Comparison of ENCODE assay signal across 1 cellular context in the genomic region with DNA sequence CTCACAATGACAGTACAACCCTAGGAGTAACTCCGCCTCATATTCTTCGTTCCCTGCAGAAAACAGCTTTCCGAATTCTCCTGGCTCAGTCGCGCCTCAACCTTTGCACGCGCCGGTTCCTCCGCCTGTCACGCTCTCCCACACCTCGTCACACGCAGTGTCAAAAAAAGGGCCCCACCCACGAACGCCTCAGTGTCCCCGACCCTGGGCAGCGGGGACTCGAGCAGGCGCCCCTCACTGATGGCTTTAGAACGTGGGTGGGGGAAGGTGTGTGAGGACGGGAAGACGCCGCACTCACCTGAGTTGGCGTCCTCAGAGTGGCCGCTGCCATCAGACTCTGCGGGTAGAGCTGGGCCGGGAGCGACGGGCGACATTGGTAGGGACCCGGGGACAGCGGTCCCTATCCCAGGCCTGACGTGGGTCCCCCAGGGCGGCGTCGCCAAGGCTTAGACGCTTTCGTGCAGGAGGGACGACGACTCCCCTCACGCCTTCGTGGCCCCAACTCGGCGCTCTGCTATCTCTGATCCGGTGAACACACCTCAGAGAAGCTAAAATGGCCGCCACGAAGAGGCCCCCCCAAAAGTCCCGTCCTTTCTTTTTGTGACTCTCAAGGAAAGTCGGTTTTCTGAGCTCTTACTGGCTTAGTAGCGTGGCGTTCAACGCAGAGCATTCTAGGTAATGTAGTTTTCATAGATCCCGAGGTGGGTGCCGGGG.
A peak's percentile ranks its signal among the peaks of the same experiment; 100 is the strongest.
TF ChIP-seq lines count a peak whose summit lies in the region.

A gene (minus strand): TSS at position 564 of the 714 bp plus-strand sequence. CDS start 233 bp downstream, at position 331.

TF ChIP-seq in WTC11, 78 proteins besides CTCF, POLR2A, EP300 and RAD21 (continued from another document and continues in another):
- TF ChIP-seq, protein P1, sequence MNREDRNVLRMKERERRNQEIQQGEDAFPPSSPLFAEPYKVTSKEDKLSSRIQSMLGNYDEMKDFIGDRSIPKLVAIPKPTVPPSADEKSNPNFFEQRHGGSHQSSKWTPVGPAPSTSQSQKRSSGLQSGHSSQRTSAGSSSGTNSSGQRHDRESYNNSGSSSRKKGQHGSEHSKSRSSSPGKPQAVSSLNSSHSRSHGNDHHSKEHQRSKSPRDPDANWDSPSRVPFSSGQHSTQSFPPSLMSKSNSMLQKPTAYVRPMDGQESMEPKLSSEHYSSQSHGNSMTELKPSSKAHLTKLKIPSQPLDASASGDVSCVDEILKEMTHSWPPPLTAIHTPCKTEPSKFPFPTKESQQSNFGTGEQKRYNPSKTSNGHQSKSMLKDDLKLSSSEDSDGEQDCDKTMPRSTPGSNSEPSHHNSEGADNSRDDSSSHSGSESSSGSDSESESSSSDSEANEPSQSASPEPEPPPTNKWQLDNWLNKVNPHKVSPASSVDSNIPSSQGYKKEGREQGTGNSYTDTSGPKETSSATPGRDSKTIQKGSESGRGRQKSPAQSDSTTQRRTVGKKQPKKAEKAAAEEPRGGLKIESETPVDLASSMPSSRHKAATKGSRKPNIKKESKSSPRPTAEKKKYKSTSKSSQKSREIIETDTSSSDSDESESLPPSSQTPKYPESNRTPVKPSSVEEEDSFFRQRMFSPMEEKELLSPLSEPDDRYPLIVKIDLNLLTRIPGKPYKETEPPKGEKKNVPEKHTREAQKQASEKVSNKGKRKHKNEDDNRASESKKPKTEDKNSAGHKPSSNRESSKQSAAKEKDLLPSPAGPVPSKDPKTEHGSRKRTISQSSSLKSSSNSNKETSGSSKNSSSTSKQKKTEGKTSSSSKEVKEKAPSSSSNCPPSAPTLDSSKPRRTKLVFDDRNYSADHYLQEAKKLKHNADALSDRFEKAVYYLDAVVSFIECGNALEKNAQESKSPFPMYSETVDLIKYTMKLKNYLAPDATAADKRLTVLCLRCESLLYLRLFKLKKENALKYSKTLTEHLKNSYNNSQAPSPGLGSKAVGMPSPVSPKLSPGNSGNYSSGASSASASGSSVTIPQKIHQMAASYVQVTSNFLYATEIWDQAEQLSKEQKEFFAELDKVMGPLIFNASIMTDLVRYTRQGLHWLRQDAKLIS (CRISPR knock-in tag; IDR thresholded peaks at IDR 0.05; ENCODE audit: borderline replicate concordance): no peak
- TF ChIP-seq NR1H2 (CRISPR knock-in tag; IDR thresholded peaks at IDR 0.05) (no peak), SOX15 (CRISPR knock-in tag; IDR thresholded peaks at IDR 0.05) (no peak), TEAD1 (CRISPR knock-in tag; IDR thresholded peaks at IDR 0.05) (no peak), ZBTB21 (CRISPR knock-in tag; IDR thresholded peaks at IDR 0.05; ENCODE audit: borderline replicate concordance) (no peak), TEAD4 (CRISPR knock-in tag; IDR thresholded peaks at IDR 0.05) (no peak), ELF4 (CRISPR knock-in tag; IDR thresholded peaks at IDR 0.05; ENCODE audit: low read depth) (no peak), NFE2L1 (CRISPR knock-in tag; IDR thresholded peaks at IDR 0.05) (no peak), CBFB (CRISPR knock-in tag; IDR thresholded peaks at IDR 0.05; ENCODE audit: low read depth) (no peak), SMAD3 (CRISPR knock-in tag; IDR thresholded peaks at IDR 0.05; ENCODE audit: borderline replicate concordance) (0 out of 2 replicates have a peak, but pooled peaks have one; percentile 9), SP1 (CRISPR knock-in tag; conservative IDR thresholded peaks at IDR 0.05) (no peak), JUN (CRISPR knock-in tag; IDR thresholded peaks at IDR 0.05) (no peak), TCF7 (CRISPR knock-in tag; IDR thresholded peaks at IDR 0.05; ENCODE audit: low read depth) (no peak), NR3C1 (CRISPR knock-in tag; conservative IDR thresholded peaks at IDR 0.05; ENCODE audit: low read depth) (no peak), ESRRA (CRISPR knock-in tag; IDR thresholded peaks at IDR 0.05; ENCODE audit: borderline replicate concordance) (no peak), GRHL2 (CRISPR knock-in tag; IDR thresholded peaks at IDR 0.05; ENCODE audit: insufficient replicate concordance, severe bottlenecking) (no peak), TP53 (CRISPR knock-in tag; IDR thresholded peaks at IDR 0.05) (peak; percentile 42; the same call in 1 of the 2 replicates), FOXP1 (CRISPR knock-in tag; IDR thresholded peaks at IDR 0.05; ENCODE audit: borderline replicate concordance) (no peak), IRF2 (CRISPR knock-in tag; IDR thresholded peaks at IDR 0.05; ENCODE audit: borderline replicate concordance, low read depth) (no peak), MYBL2 (CRISPR knock-in tag; IDR thresholded peaks at IDR 0.05) (0 out of 2 replicates have a peak, but pooled peaks have one; percentile 16), RELA (CRISPR knock-in tag; IDR thresholded peaks at IDR 0.05; ENCODE audit: borderline replicate concordance) (no peak)
- TF ChIP-seq, protein P2, sequence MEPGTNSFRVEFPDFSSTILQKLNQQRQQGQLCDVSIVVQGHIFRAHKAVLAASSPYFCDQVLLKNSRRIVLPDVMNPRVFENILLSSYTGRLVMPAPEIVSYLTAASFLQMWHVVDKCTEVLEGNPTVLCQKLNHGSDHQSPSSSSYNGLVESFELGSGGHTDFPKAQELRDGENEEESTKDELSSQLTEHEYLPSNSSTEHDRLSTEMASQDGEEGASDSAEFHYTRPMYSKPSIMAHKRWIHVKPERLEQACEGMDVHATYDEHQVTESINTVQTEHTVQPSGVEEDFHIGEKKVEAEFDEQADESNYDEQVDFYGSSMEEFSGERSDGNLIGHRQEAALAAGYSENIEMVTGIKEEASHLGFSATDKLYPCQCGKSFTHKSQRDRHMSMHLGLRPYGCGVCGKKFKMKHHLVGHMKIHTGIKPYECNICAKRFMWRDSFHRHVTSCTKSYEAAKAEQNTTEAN (CRISPR knock-in tag; IDR thresholded peaks at IDR 0.05): 0 out of 2 replicates have a peak, but pooled peaks have one; percentile 28
- TF ChIP-seq, protein P3, sequence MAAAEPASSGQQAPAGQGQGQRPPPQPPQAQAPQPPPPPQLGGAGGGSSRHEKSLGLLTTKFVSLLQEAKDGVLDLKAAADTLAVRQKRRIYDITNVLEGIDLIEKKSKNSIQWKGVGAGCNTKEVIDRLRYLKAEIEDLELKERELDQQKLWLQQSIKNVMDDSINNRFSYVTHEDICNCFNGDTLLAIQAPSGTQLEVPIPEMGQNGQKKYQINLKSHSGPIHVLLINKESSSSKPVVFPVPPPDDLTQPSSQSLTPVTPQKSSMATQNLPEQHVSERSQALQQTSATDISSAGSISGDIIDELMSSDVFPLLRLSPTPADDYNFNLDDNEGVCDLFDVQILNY (CRISPR knock-in tag; IDR thresholded peaks at IDR 0.05): no peak
- TF ChIP-seq, protein P4, sequence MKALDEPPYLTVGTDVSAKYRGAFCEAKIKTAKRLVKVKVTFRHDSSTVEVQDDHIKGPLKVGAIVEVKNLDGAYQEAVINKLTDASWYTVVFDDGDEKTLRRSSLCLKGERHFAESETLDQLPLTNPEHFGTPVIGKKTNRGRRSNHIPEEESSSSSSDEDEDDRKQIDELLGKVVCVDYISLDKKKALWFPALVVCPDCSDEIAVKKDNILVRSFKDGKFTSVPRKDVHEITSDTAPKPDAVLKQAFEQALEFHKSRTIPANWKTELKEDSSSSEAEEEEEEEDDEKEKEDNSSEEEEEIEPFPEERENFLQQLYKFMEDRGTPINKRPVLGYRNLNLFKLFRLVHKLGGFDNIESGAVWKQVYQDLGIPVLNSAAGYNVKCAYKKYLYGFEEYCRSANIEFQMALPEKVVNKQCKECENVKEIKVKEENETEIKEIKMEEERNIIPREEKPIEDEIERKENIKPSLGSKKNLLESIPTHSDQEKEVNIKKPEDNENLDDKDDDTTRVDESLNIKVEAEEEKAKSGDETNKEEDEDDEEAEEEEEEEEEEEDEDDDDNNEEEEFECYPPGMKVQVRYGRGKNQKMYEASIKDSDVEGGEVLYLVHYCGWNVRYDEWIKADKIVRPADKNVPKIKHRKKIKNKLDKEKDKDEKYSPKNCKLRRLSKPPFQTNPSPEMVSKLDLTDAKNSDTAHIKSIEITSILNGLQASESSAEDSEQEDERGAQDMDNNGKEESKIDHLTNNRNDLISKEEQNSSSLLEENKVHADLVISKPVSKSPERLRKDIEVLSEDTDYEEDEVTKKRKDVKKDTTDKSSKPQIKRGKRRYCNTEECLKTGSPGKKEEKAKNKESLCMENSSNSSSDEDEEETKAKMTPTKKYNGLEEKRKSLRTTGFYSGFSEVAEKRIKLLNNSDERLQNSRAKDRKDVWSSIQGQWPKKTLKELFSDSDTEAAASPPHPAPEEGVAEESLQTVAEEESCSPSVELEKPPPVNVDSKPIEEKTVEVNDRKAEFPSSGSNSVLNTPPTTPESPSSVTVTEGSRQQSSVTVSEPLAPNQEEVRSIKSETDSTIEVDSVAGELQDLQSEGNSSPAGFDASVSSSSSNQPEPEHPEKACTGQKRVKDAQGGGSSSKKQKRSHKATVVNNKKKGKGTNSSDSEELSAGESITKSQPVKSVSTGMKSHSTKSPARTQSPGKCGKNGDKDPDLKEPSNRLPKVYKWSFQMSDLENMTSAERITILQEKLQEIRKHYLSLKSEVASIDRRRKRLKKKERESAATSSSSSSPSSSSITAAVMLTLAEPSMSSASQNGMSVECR (CRISPR knock-in tag; IDR thresholded peaks at IDR 0.05; ENCODE audit: borderline replicate concordance): peak; percentile 65; the same call in 1 of the 2 replicates
- TF ChIP-seq, protein P5, sequence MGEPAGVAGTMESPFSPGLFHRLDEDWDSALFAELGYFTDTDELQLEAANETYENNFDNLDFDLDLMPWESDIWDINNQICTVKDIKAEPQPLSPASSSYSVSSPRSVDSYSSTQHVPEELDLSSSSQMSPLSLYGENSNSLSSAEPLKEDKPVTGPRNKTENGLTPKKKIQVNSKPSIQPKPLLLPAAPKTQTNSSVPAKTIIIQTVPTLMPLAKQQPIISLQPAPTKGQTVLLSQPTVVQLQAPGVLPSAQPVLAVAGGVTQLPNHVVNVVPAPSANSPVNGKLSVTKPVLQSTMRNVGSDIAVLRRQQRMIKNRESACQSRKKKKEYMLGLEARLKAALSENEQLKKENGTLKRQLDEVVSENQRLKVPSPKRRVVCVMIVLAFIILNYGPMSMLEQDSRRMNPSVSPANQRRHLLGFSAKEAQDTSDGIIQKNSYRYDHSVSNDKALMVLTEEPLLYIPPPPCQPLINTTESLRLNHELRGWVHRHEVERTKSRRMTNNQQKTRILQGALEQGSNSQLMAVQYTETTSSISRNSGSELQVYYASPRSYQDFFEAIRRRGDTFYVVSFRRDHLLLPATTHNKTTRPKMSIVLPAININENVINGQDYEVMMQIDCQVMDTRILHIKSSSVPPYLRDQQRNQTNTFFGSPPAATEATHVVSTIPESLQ (CRISPR knock-in tag; IDR thresholded peaks at IDR 0.05): no peak
- TF ChIP-seq, protein P6, sequence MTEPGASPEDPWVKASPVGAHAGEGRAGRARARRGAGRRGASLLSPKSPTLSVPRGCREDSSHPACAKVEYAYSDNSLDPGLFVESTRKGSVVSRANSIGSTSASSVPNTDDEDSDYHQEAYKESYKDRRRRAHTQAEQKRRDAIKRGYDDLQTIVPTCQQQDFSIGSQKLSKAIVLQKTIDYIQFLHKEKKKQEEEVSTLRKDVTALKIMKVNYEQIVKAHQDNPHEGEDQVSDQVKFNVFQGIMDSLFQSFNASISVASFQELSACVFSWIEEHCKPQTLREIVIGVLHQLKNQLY (CRISPR knock-in tag; IDR thresholded peaks at IDR 0.05): no peak
- TF ChIP-seq, protein P7, sequence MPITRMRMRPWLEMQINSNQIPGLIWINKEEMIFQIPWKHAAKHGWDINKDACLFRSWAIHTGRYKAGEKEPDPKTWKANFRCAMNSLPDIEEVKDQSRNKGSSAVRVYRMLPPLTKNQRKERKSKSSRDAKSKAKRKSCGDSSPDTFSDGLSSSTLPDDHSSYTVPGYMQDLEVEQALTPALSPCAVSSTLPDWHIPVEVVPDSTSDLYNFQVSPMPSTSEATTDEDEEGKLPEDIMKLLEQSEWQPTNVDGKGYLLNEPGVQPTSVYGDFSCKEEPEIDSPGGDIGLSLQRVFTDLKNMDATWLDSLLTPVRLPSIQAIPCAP (CRISPR knock-in tag; IDR thresholded peaks at IDR 0.05): no peak
- TF ChIP-seq, protein P8, sequence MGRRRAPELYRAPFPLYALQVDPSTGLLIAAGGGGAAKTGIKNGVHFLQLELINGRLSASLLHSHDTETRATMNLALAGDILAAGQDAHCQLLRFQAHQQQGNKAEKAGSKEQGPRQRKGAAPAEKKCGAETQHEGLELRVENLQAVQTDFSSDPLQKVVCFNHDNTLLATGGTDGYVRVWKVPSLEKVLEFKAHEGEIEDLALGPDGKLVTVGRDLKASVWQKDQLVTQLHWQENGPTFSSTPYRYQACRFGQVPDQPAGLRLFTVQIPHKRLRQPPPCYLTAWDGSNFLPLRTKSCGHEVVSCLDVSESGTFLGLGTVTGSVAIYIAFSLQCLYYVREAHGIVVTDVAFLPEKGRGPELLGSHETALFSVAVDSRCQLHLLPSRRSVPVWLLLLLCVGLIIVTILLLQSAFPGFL (CRISPR knock-in tag; IDR thresholded peaks at IDR 0.05; ENCODE audit: borderline replicate concordance): no peak
- TF ChIP-seq, protein P9, sequence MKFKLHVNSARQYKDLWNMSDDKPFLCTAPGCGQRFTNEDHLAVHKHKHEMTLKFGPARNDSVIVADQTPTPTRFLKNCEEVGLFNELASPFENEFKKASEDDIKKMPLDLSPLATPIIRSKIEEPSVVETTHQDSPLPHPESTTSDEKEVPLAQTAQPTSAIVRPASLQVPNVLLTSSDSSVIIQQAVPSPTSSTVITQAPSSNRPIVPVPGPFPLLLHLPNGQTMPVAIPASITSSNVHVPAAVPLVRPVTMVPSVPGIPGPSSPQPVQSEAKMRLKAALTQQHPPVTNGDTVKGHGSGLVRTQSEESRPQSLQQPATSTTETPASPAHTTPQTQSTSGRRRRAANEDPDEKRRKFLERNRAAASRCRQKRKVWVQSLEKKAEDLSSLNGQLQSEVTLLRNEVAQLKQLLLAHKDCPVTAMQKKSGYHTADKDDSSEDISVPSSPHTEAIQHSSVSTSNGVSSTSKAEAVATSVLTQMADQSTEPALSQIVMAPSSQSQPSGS (CRISPR knock-in tag; IDR thresholded peaks at IDR 0.05; ENCODE audit: borderline replicate concordance, low read depth): no peak
- TF ChIP-seq, protein P10, sequence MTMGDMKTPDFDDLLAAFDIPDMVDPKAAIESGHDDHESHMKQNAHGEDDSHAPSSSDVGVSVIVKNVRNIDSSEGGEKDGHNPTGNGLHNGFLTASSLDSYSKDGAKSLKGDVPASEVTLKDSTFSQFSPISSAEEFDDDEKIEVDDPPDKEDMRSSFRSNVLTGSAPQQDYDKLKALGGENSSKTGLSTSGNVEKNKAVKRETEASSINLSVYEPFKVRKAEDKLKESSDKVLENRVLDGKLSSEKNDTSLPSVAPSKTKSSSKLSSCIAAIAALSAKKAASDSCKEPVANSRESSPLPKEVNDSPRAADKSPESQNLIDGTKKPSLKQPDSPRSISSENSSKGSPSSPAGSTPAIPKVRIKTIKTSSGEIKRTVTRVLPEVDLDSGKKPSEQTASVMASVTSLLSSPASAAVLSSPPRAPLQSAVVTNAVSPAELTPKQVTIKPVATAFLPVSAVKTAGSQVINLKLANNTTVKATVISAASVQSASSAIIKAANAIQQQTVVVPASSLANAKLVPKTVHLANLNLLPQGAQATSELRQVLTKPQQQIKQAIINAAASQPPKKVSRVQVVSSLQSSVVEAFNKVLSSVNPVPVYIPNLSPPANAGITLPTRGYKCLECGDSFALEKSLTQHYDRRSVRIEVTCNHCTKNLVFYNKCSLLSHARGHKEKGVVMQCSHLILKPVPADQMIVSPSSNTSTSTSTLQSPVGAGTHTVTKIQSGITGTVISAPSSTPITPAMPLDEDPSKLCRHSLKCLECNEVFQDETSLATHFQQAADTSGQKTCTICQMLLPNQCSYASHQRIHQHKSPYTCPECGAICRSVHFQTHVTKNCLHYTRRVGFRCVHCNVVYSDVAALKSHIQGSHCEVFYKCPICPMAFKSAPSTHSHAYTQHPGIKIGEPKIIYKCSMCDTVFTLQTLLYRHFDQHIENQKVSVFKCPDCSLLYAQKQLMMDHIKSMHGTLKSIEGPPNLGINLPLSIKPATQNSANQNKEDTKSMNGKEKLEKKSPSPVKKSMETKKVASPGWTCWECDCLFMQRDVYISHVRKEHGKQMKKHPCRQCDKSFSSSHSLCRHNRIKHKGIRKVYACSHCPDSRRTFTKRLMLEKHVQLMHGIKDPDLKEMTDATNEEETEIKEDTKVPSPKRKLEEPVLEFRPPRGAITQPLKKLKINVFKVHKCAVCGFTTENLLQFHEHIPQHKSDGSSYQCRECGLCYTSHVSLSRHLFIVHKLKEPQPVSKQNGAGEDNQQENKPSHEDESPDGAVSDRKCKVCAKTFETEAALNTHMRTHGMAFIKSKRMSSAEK (CRISPR knock-in tag; IDR thresholded peaks at IDR 0.05; ENCODE audit: borderline replicate concordance): no peak
